Comparison of ENCODE assay signal across 15 cellular contexts in the genomic region with DNA sequence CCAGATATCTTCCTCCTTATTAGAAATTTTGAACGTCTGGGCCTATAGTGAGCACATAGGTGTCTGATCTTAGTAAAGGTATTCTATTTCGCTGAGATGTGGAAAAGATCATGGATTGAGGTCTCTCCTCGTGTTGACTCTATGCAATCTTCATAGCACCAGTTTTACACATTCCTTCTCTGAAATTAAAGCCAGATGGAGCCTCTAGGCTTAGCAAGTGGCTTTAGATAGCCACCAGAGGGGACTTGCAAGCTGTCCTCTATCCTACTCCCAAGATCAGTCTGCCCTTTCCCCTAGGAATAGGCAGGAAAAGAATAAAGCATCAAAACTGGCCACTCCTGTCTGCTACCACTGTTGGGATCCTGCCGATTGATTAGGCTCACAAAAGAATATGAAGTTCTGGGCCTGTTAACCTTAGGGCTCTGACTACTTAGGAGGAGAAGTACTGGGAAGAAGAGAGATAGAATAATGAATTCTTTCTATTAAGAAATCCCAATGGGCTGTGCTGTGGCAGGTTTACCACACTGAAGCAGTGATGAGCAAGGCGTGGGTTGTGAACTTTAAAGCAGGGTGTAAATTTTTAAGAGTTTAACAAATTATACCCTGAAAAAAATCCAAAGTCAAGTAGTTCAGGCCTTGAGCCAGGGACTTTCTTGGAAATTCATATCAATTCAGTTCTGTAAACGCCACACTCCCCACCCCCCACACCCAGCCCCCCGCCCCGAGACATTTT.
"Had no signal": no experiment of that assay in that cellular context is flagged by ENCODE, and none has a peak within 500 bp of the region (broad histone marks: within the 10 kb centered on the region; RNA-seq: fewer than 3 reads in every experiment).

No MANE protein-coding gene starts in this region.

- H3K9me3 ChIP-seq: right atrium auricular region, transverse colon had no signal

- H3K27ac ChIP-seq: cardiac muscle cell, epithelial cell of prostate, right atrium auricular region, transverse colon had no signal

- H3K36me3 ChIP-seq: cardiac muscle cell, right atrium auricular region had no signal

- DNase-seq: activated gamma-delta T cell; cortex of kidney; effector CD8-positive, alpha-beta T cell; left colon; naive B cell; posterior cingulate gyrus; small intestine; stimulated activated naive B cell treated with anti-CD40 and anti-IgM and Interleukin-4, amounts not matched to agents 10 μg/mL and 1 μg/mL and 100 μg/mL, for 72 hours; substantia nigra; T-helper 17 cell; transverse colon had no signal

- H3K4me3 ChIP-seq: cardiac muscle cell, lung, right atrium auricular region, transverse colon had no signal

- H3K27me3 ChIP-seq: cardiac muscle cell, right atrium auricular region had no signal
